8 cellular contexts compared by ENCODE assay signal in the genomic region with DNA sequence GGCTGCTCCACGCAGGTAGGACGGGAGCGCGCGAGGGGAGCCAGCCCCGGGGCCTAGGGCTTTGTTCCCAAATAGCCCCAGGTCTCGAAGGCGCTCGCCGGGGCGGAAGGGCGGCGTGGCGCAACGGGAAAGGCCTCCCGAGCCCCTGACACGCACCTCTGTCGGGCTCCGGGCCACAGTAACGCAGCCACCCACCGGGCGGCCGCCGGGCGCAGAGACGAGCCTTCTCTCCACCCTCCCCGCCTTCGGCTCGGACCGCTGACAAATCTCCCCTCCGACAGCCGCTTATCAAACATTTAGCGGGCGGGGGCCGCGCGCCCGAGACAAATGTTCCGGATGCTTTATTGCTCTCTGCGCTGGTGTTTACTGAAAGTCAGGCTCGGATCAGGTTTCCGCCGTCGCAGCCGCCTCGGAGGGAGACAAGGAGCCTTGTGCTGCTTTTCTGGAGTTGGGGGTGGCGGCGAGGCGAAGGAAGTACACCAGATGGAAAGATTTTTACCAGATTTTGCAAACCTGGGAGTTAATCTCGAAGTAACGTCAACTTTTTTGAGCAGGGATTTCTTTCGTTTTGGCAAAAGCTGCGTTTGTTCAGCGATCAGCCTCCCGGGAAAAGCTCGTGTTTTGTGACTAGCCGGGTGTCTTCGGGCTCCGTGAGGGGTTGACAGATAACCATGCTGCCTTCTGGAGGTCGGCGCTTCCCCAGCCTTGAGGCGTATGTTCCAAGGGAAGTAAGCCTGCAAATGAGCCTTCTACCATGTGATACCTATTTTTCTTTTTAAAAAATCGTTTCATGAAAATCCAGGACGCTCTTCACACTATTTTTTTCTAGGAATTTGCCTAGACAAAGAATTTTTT. TPM values are rescaled to one million over a fixed set of nuclear protein-coding genes. Genes with fewer than 3 reads are reported as not detected.
DNase-seq lines count a peak whose midpoint lies in the region; ATAC-seq and TF ChIP-seq lines count a peak whose summit lies in the region.

No MANE protein-coding gene starts in this region.

- H3K27ac Mint-ChIP-seq in CD14-positive monocyte = peak overlapping the region in 2 of 7 donors; percentile 55 to 67

- TF ChIP-seq POLR2A in upper lobe of left lung (IDR thresholded peaks at IDR 0.05) = no peak

- no peak for TF ChIP-seq EP300 in neural cell (conservative IDR thresholded peaks at IDR 0.05; ENCODE audit: poor library complexity, severe bottlenecking)
- no peak for TF ChIP-seq EP300 in upper lobe of left lung (IDR thresholded peaks at IDR 0.05)

- no peak for DNase-seq in CD14-positive monocyte (ENCODE audit: low spot score)
- DNase-seq in OCI-LY7 (ENCODE audit: low spot score) = peak; percentile 70
- peak; percentile 45 for DNase-seq in activated effector memory CD4-positive, alpha-beta T cell treated with Interleukin-2 at 50 U/mL for 16 hours
- DNase-seq in fibroblast of villous mesenchyme (ENCODE audit: low read depth) = peak; percentile 86
- peak; percentile 61 to 94 for DNase-seq in upper lobe of left lung

- H3K36me3 Mint-ChIP-seq in CD14-positive monocyte = peaks cover 12 to 21% of the 10 kb centered on the region in 2 donors

- H3K9me3 ChIP-seq in OCI-LY7 (ENCODE audit: low read length) = no peaks in the 10 kb centered on the region
- no peaks in the 10 kb centered on the region for H3K9me3 ChIP-seq in neural cell (ENCODE audit: low read length)
- H3K9me3 ChIP-seq in upper lobe of left lung = no peaks in the 10 kb centered on the region

- H3K27ac ChIP-seq in OCI-LY7 (ENCODE audit: low read depth, low read length, poor library complexity, severe bottlenecking) (peak overlapping the region; percentile 56), neural cell (ENCODE audit: low read length) (peak overlapping the region; percentile 80), upper lobe of left lung (peak overlapping the region; percentile 87 to 95 (median 92))

- peak overlapping the region; percentile 62; the same call in 1 of the 2 replicates for H2AFZ ChIP-seq in OCI-LY7 (ENCODE audit: low read length)
- H2AFZ ChIP-seq in neural cell (ENCODE audit: low read depth, low read length) = no peak overlapping the region

- intact Hi-C loops in CD14-positive monocyte (cut with micrococcal nuclease) = no loop called here
- intact Hi-C loops in OCI-LY7 (cut with micrococcal nuclease; ENCODE audit: unreplicated experiment) = loop anchor here (10.0 kb wide), 1 partner anchor 1590 kb away; a partner anchor contains a TSS

- CTCF ChIA-PET in OCI-LY7 (lab: Charles Lee; ENCODE audit: unreplicated experiment) = no interaction called here

- H3K4me2 ChIP-seq in OCI-LY7 (ENCODE audit: low read length) (peak overlapping the region; percentile 88), neural cell (ENCODE audit: low read length) (peak overlapping the region; percentile 84)

- peaks cover 78 to 94% (median 80%) of the 10 kb centered on the region in 3 donors for H3K27me3 Mint-ChIP-seq in CD14-positive monocyte (ENCODE audit: low read depth in 3 of 3)

- H4K20me1 ChIP-seq in OCI-LY7 (ENCODE audit: insufficient read depth, low read length) (peaks cover 34% of the 10 kb centered on the region), neural cell (ENCODE audit: insufficient read depth) (peaks cover 19% of the 10 kb centered on the region)

- no peak for TF ChIP-seq RAD21 in neural cell (conservative IDR thresholded peaks at IDR 0.05)

- H3K27me3 ChIP-seq in neural cell (ENCODE audit: insufficient read depth, low read depth, low read length) = no peaks in the 10 kb centered on the region
- peaks cover 0 to 2% (median 0%) of the 10 kb centered on the region in 4 donors for H3K27me3 ChIP-seq in upper lobe of left lung

- POLR2A ChIA-PET in OCI-LY7 (lab: Charles Lee) = no interaction called here

- peak; percentile 23 for ATAC-seq in GM19043 (IDR thresholded peaks at IDR 0.05; ENCODE audit: low read depth, unreplicated experiment)
- peak; percentile 36 for ATAC-seq in HG03175 (IDR thresholded peaks at IDR 0.05; ENCODE audit: unreplicated experiment)
- peak in 1 of 2 donors; percentile 27 for ATAC-seq in upper lobe of left lung (ENCODE audit: low FRiP score in 2 of 2)

- H3K9ac ChIP-seq in neural cell (ENCODE audit: low read length) = peak overlapping the region; percentile 79

- H3K9me3 Mint-ChIP-seq in CD14-positive monocyte = peaks cover 7 to 43% (median 35%) of the 10 kb centered on the region in 7 donors

- peak overlapping the region; percentile 90 for H3K4me3 ChIP-seq in OCI-LY7 (ENCODE audit: low read depth, low read length, poor library complexity, severe bottlenecking)
- H3K4me3 ChIP-seq in fibroblast of villous mesenchyme (ENCODE audit: low read depth, low read length) = peak overlapping the region; percentile 82
- H3K4me3 ChIP-seq in neural cell (ENCODE audit: low read length) = peak overlapping the region; percentile 90
- H3K4me3 ChIP-seq in upper lobe of left lung = peak overlapping the region; percentile 76 to 86 (median 80)

- H3K79me2 ChIP-seq in OCI-LY7 (ENCODE audit: insufficient read depth, low read depth, low read length) = peaks cover 27% of the 10 kb centered on the region
- peaks cover 67% of the 10 kb centered on the region for H3K79me2 ChIP-seq in neural cell (replicated peaks; ENCODE audit: insufficient read depth, low read length)

- H3K4me1 Mint-ChIP-seq in CD14-positive monocyte = peaks cover 43% of the 10 kb centered on the region

- BruUV-seq in OCI-LY7 (replicated peaks; lab: Mats Ljungman, UMichigan) = no TSS peak

- H3K36me3 ChIP-seq in OCI-LY7 (ENCODE audit: insufficient read depth, low read length) = peaks cover 5% of the 10 kb centered on the region; the same call in 1 of the 2 replicates
- no peaks in the 10 kb centered on the region for H3K36me3 ChIP-seq in neural cell (ENCODE audit: insufficient read depth, low read length)
- no peaks in the 10 kb centered on the region for H3K36me3 ChIP-seq in upper lobe of left lung

- H3K9me2 ChIP-seq in OCI-LY7 (ENCODE audit: insufficient read depth, low read length) = no peaks in the 10 kb centered on the region
- no peaks in the 10 kb centered on the region for H3K9me2 ChIP-seq in neural cell (ENCODE audit: insufficient read depth, low read length)

- WGBS in upper lobe of left lung, 2 donors = 0 to 1% methylated on average over 33 to 56 of the region's 64 CpGs

- peaks cover 9% of the 10 kb centered on the region for H3F3A ChIP-seq in neural cell (ENCODE audit: insufficient read depth, low read length, poor library complexity, severe bottlenecking)

- H3K4me1 ChIP-seq in OCI-LY7 (ENCODE audit: insufficient read depth, low read length, poor library complexity, severe bottlenecking) = peaks cover 40% of the 10 kb centered on the region
- peaks cover 25 to 64% (median 27%) of the 10 kb centered on the region in 4 donors for H3K4me1 ChIP-seq in upper lobe of left lung

- peak overlapping the region; percentile 95 to 99 for H3K4me3 Mint-ChIP-seq in CD14-positive monocyte

- TF ChIP-seq CTCF in CD14-positive monocyte (IDR thresholded peaks at IDR 0.05) (no peak), OCI-LY7 (conservative IDR thresholded peaks at IDR 0.05; ENCODE audit: low read length) (no peak), fibroblast of villous mesenchyme (IDR thresholded peaks at IDR 0.05; ENCODE audit: insufficient read depth, low read depth, low read length) (no peak), neural cell (IDR thresholded peaks at IDR 0.05; ENCODE audit: poor library complexity, severe bottlenecking) (no peak), upper lobe of left lung (IDR thresholded peaks at IDR 0.05) (peak in 1 of 6 experiments; percentile 9)

TF ChIP-seq in neural cell, 6 proteins besides CTCF, POLR2A, EP300 and RAD21:
- TF ChIP-seq, protein P1, sequence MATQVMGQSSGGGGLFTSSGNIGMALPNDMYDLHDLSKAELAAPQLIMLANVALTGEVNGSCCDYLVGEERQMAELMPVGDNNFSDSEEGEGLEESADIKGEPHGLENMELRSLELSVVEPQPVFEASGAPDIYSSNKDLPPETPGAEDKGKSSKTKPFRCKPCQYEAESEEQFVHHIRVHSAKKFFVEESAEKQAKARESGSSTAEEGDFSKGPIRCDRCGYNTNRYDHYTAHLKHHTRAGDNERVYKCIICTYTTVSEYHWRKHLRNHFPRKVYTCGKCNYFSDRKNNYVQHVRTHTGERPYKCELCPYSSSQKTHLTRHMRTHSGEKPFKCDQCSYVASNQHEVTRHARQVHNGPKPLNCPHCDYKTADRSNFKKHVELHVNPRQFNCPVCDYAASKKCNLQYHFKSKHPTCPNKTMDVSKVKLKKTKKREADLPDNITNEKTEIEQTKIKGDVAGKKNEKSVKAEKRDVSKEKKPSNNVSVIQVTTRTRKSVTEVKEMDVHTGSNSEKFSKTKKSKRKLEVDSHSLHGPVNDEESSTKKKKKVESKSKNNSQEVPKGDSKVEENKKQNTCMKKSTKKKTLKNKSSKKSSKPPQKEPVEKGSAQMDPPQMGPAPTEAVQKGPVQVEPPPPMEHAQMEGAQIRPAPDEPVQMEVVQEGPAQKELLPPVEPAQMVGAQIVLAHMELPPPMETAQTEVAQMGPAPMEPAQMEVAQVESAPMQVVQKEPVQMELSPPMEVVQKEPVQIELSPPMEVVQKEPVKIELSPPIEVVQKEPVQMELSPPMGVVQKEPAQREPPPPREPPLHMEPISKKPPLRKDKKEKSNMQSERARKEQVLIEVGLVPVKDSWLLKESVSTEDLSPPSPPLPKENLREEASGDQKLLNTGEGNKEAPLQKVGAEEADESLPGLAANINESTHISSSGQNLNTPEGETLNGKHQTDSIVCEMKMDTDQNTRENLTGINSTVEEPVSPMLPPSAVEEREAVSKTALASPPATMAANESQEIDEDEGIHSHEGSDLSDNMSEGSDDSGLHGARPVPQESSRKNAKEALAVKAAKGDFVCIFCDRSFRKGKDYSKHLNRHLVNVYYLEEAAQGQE (IDR thresholded peaks at IDR 0.05; ENCODE audit: borderline replicate concordance) = no peak
- peak; percentile 70 for TF ChIP-seq MXI1 (conservative IDR thresholded peaks at IDR 0.05; ENCODE audit: poor library complexity, severe bottlenecking)

RNA-seq across cellular contexts. Expression of a gene that starts 1.0 kb away (rescaled TPM):
- polyA plus RNA-seq in CD14-positive monocyte (under 1 TPM in 1 of 2 donors, not detected in 1; 0.12 TPM), neural cell (58.4 and 61.7 TPM in 2 replicates)
- 9.2 and 9.3 TPM in 2 replicates for total RNA-seq in OCI-LY7 (2014; rRNA removed; shearing (Covaris generic))
- total RNA-seq in OCI-LY7 (2022) (11.2 and 15.0 TPM in 2 replicates), fibroblast of villous mesenchyme (94.1 and 101 TPM in 2 replicates), upper lobe of left lung (10 to 100 TPM; 19.0 to 52.2 (median 33.1) TPM)
- polyA minus RNA-seq in neural cell = 110 and 121 TPM in 2 replicates
